Comparison of ENCODE assay signal across 18 cellular contexts in genomic region chr3:127787966-127788365, GRCh38. TPM values are rescaled to one million over a fixed set of nuclear protein-coding genes. Genes with fewer than 3 reads are reported as not detected.
DNase-seq lines count a peak whose midpoint lies in the region; ATAC-seq and TF ChIP-seq lines count a peak whose summit lies in the region.
"Had no signal": no experiment of that assay in that cellular context is flagged by ENCODE, and none has a peak within 500 bp of the region (broad histone marks: within the 10 kb centered on the region; RNA-seq: fewer than 3 reads in every experiment).

No MANE protein-coding gene starts in this region.

- TF ChIP-seq POLR2A in esophagus squamous epithelium (IDR thresholded peaks at IDR 0.05): no peak
- no peak for TF ChIP-seq POLR2A in transverse colon (IDR thresholded peaks at IDR 0.05)

- H4K20me1 ChIP-seq in mammary epithelial cell (ENCODE audit: insufficient read depth, low read length): no peaks in the 10 kb centered on the region

- no TSS peak for BruUV-seq in mammary epithelial cell (replicated peaks; lab: Mats Ljungman, UMichigan)

- no peak overlapping the region for H2AFZ ChIP-seq in mammary epithelial cell (ENCODE audit: low read depth, low read length)
- H2AFZ ChIP-seq: GM23248 had no signal

- H3K27me3 ChIP-seq in esophagus squamous epithelium (no peaks in the 10 kb centered on the region), transverse colon (no peaks in the 10 kb centered on the region), mammary epithelial cell (ENCODE audit: insufficient read depth, low read length) (no peaks in the 10 kb centered on the region)
- H3K27me3 ChIP-seq: brain microvascular endothelial cell had no signal

- no peak overlapping the region for H3K9ac ChIP-seq in mammary epithelial cell (ENCODE audit: insufficient read depth, low read length)
- H3K9ac ChIP-seq: GM23248 had no signal

- no peaks in the 10 kb centered on the region for H3K9me3 Mint-ChIP-seq in osteocyte (ENCODE audit: unreplicated experiment)
- H3K9me3 Mint-ChIP-seq: activated CD4-positive, alpha-beta memory T cell treated with anti-CD3 and anti-CD28 coated beads, Interleukin-2, amount 10 ng/mL, durations not matched to agents 7 days and 5 days; activated naive CD4-positive, alpha-beta T cell treated with anti-CD3 and anti-CD28 coated beads, Interleukin-2, amount 50 U/mL, for 24 hours; activated T-cell treated with anti-CD3 and anti-CD28 coated beads, Interleukin-2, amount 50 U/mL, for 24 hours had no signal

- H3K9me3 ChIP-seq in esophagus squamous epithelium: no peaks in the 10 kb centered on the region
- no peaks in the 10 kb centered on the region for H3K9me3 ChIP-seq in transverse colon
- H3K9me3 ChIP-seq in mammary epithelial cell (replicated peaks; ENCODE audit: insufficient read depth, low read length): no peaks in the 10 kb centered on the region
- H3K9me3 ChIP-seq: A549 had no signal

- dilution Hi-C loops in mammary epithelial cell (cut with HindIII; ENCODE audit: low sequenced_read_pairs): no loop called here

- in situ Hi-C loops in transverse colon (cut with MboI; ENCODE audit: low pct_ligation_motif_present in 1 of 4, low pct_unique_long_range_greater_than_20kb in 1 of 4, low sequenced_read_pairs in 3 of 4): no loop called here
- in situ Hi-C loops in mammary epithelial cell (cut with MboI; ENCODE audit: low sequenced_read_pairs in 2 of 2): no loop called here

- H3K36me3 Mint-ChIP-seq in osteocyte (ENCODE audit: unreplicated experiment): peaks cover 17% of the 10 kb centered on the region
- H3K36me3 Mint-ChIP-seq: activated naive CD4-positive, alpha-beta T cell treated with anti-CD3 and anti-CD28 coated beads, Interleukin-2, amount 50 U/mL, for 24 hours had no signal

- intact Hi-C loops in esophagus squamous epithelium (cut with DNase I) (no loop called here), transverse colon (cut with DNase I; ENCODE audit: low total_unique reads) (no loop called here), mammary epithelial cell (cut with micrococcal nuclease) (no loop called here)

- H3K4me3 Mint-ChIP-seq in osteocyte (ENCODE audit: unreplicated experiment): no peak overlapping the region
- H3K4me3 Mint-ChIP-seq: activated CD4-positive, alpha-beta memory T cell treated with anti-CD3 and anti-CD28 coated beads, Interleukin-2, amount 10 ng/mL, durations not matched to agents 7 days and 5 days; activated naive CD4-positive, alpha-beta T cell treated with anti-CD3 and anti-CD28 coated beads, Interleukin-2, amount 50 U/mL, for 24 hours; activated T-cell treated with anti-CD3 and anti-CD28 coated beads, Interleukin-2, amount 50 U/mL, for 24 hours had no signal

- H3K4me3 ChIP-seq in esophagus squamous epithelium (no peak overlapping the region), transverse colon (no peak overlapping the region), mammary epithelial cell (replicated peaks in 1 of 3; ENCODE audit: insufficient read depth in 1 of 3, low read depth in 2 of 3, low read length in 3 of 3) (no peak overlapping the region)
- H3K4me3 ChIP-seq: A549, GM23248 had no signal

- H3K4me1 Mint-ChIP-seq in osteocyte (ENCODE audit: unreplicated experiment): peaks cover 81% of the 10 kb centered on the region
- H3K4me1 Mint-ChIP-seq: activated CD4-positive, alpha-beta memory T cell treated with anti-CD3 and anti-CD28 coated beads, Interleukin-2, amount 10 ng/mL, durations not matched to agents 7 days and 5 days; activated naive CD4-positive, alpha-beta T cell treated with anti-CD3 and anti-CD28 coated beads, Interleukin-2, amount 50 U/mL, for 24 hours had no signal

- 64 to 75% methylated on average over 2 to 4 of the region's 4 CpGs for WGBS in esophagus squamous epithelium, 2 donors
- WGBS in transverse colon (ENCODE audit: low coverage in 1 of 2), 2 donors: 85% methylated on average over 4 of the region's 4 CpGs; no CpG with 5 or more reads in 1 of the 2 donors
- 98% methylated on average over 4 of the region's 4 CpGs for WGBS in mammary epithelial cell (ENCODE audit: low coverage, missing lambda C conversion rate)

- CTCF ChIA-PET in mammary epithelial cell (lab: Charles Lee; ENCODE audit: low non-redundant PET): no interaction called here

- ATAC-seq in HG02623 (IDR thresholded peaks at IDR 0.05; ENCODE audit: unreplicated experiment) (no peak), HG02885 (IDR thresholded peaks at IDR 0.05; ENCODE audit: poor library complexity, unreplicated experiment) (no peak)
- ATAC-seq: A549 had no signal

- H3K4me2 ChIP-seq in mammary epithelial cell (ENCODE audit: insufficient read depth, low read depth, low read length): no peak overlapping the region
- H3K4me2 ChIP-seq: A549 had no signal

- TF ChIP-seq CTCF in esophagus squamous epithelium (IDR thresholded peaks at IDR 0.05): no peak
- no peak for TF ChIP-seq CTCF in osteocyte (IDR thresholded peaks at IDR 0.05)
- TF ChIP-seq CTCF in transverse colon (IDR thresholded peaks at IDR 0.05): no peak
- TF ChIP-seq CTCF in mammary epithelial cell (conservative IDR thresholded peaks at IDR 0.05 in 1 of 2, IDR thresholded peaks at IDR 0.05 in 1 of 2; ENCODE audit: extremely low read depth in 1 of 2, insufficient read depth in 1 of 2, low read depth in 1 of 2, low read length in 2 of 2): no peak

- H3K4me1 ChIP-seq in esophagus squamous epithelium (peaks cover 13 to 81% (median 33%) of the 10 kb centered on the region in 3 donors), transverse colon (peaks cover 41 to 87% (median 63%) of the 10 kb centered on the region in 4 donors), mammary epithelial cell (ENCODE audit: insufficient read depth, low read length) (peaks cover 7% of the 10 kb centered on the region)

- peak overlapping the region; percentile 31 for H3K27ac Mint-ChIP-seq in osteocyte (ENCODE audit: unreplicated experiment)
- H3K27ac Mint-ChIP-seq: activated CD4-positive, alpha-beta memory T cell treated with anti-CD3 and anti-CD28 coated beads, Interleukin-2, amount 10 ng/mL, durations not matched to agents 7 days and 5 days; activated T-cell treated with anti-CD3 and anti-CD28 coated beads, Interleukin-2, amount 50 U/mL, for 24 hours had no signal

- no peaks in the 10 kb centered on the region for H3K79me2 ChIP-seq in mammary epithelial cell (ENCODE audit: insufficient read depth, low read length)

- DNase-seq in NCI-H2171 treated with DMSO at 0.1 percent for 48 hours (lab: John Stamatoyannopoulos, UW): peak; percentile 57
- no peak for DNase-seq in NCI-H2171 (lab: John Stamatoyannopoulos, UW)
- no peak for DNase-seq in esophagus squamous epithelium (lab: John Stamatoyannopoulos, UW)
- DNase-seq in osteocyte (ENCODE audit: extremely low spot score, unreplicated experiment): no peak
- DNase-seq in transverse colon: no peak
- no peak for DNase-seq in mammary epithelial cell
- DNase-seq: activated CD4-positive, alpha-beta memory T cell treated with anti-CD3 and anti-CD28 coated beads, Interleukin-2, amount 10 ng/mL, durations not matched to agents 7 days and 5 days; activated T-cell treated with anti-CD3 and anti-CD28 coated beads, Interleukin-2, amount 50 U/mL, for 24 hours; brain microvascular endothelial cell; GM23248; MV-4-11; stimulated activated CD4-positive, alpha-beta T cell treated with anti-CD3 and anti-CD28 coated beads, Interleukin-2, amount 100 ng/mL, for 48 hours had no signal

- no peak for TF ChIP-seq EP300 in transverse colon (IDR thresholded peaks at IDR 0.05; ENCODE audit: low read depth)

- H3K27me3 Mint-ChIP-seq in osteocyte (ENCODE audit: unreplicated experiment): no peaks in the 10 kb centered on the region

- H3K27ac ChIP-seq in esophagus squamous epithelium: peak overlapping the region; percentile 49 to 79 (median 60)
- H3K27ac ChIP-seq in transverse colon: peak overlapping the region; percentile 85 to 91 (median 86)
- no peak overlapping the region for H3K27ac ChIP-seq in mammary epithelial cell (ENCODE audit: insufficient read depth, low read depth, low read length)
- H3K27ac ChIP-seq: brain microvascular endothelial cell, C4-2B, GM23248, RWPE1 had no signal

- H3K36me3 ChIP-seq in esophagus squamous epithelium (peaks cover 0 to 53% (median 0%) of the 10 kb centered on the region in 3 donors), transverse colon (no peaks in the 10 kb centered on the region), mammary epithelial cell (ENCODE audit: insufficient read depth, low read length) (no peaks in the 10 kb centered on the region)
- H3K36me3 ChIP-seq: brain microvascular endothelial cell had no signal

RNA-seq across cellular contexts. Expression of gene MGLL, which starts 34.3 kb away (rescaled TPM):
- total RNA-seq in esophagus squamous epithelium (100 to 1,000 TPM in 1 of 4 donors, 10 to 100 TPM in 3; 36.7 to 146 (median 73.5) TPM), osteocyte (102 and 112 TPM in 2 replicates), transverse colon (100 to 1,000 TPM; 150 to 329 (median 294) TPM), mammary epithelial cell (10 to 100 TPM in 1 of 2 donors, 1 to 10 TPM in 1; 7.8 to 46.3 TPM)
- 16.9 TPM for polyA plus RNA-seq in mammary epithelial cell
- polyA minus RNA-seq in mammary epithelial cell: 27.4 TPM
